1 cellular context compared by ENCODE assay signal in genomic region chr1:109579496-109579895, GRCh38.
TF ChIP-seq lines count a peak whose summit lies in the region.

No MANE protein-coding gene starts in this region.

TF ChIP-seq in IMR-90, 13 proteins besides CTCF, POLR2A, EP300 and RAD21:
- TF ChIP-seq USF2 (IDR thresholded peaks at IDR 0.05; ENCODE audit: low read depth, low read length) (no peak), CEBPB (IDR thresholded peaks at IDR 0.05; ENCODE audit: low read depth, low read length) (no peak), FOS (IDR thresholded peaks at IDR 0.05; ENCODE audit: low read depth, low read length) (no peak), SMC3 (IDR thresholded peaks at IDR 0.05; ENCODE audit: low read depth, low read length) (no peak), MXI1 (IDR thresholded peaks at IDR 0.05; ENCODE audit: borderline replicate concordance, low read depth, low read length) (no peak), MAZ (IDR thresholded peaks at IDR 0.05; ENCODE audit: borderline replicate concordance, low read depth, low read length) (no peak), NFE2L2 (IDR thresholded peaks at IDR 0.05; ENCODE audit: low read depth, low read length) (no peak), RCOR1 (IDR thresholded peaks at IDR 0.05; ENCODE audit: insufficient replicate concordance, low read length) (no peak), BHLHE40 (IDR thresholded peaks at IDR 0.05; ENCODE audit: low read depth, low read length) (no peak), MAFK (IDR thresholded peaks at IDR 0.05; ENCODE audit: low read depth, low read length) (no peak)
